In the genomic region with DNA sequence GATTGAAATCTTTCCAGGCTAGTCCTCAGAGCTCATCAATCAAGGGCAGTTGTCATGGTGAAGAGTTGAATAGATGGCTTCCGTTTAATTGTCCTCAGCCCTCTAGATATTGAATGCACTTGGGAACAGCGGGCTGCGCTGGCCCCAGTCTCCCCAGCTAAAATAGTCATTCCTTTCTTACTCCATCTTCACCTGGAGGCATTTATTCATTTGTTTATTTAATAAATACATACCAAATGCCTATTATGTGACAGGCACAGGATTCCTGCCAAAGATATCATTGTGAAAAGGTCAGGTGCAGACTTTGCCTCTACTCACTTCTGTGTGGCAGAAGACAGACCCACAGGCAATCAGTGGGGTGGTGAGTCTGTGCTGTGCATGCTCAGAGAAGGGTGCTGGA, we compare ENCODE assay signal across 23 cellular contexts.
"Had no signal": no experiment of that assay in that cellular context is flagged by ENCODE, and none has a peak within 500 bp of the region (broad histone marks: within the 10 kb centered on the region; RNA-seq: fewer than 3 reads in every experiment).

No MANE protein-coding gene starts in this region.

- DNase-seq: activated CD4-positive, alpha-beta T cell treated with anti-CD3 and anti-CD28 coated beads for 48 hours; activated CD4-positive, alpha-beta T cell treated with anti-CD3 and anti-CD28 coated beads, Interleukin-2, amount 50 U/mL, for 48 hours; activated CD8-positive, alpha-beta memory T cell treated with anti-CD3 and anti-CD28 coated beads for 24 hours; activated effector memory CD4-positive, alpha-beta T cell treated with Interleukin-2 at 50 U/mL for 16 hours; activated naive CD4-positive, alpha-beta T cell treated with Interleukin-2 at 50 U/mL for 16 hours; anterior cingulate cortex; endodermal cell; foreskin fibroblast; head of caudate nucleus; hippocampal formation; left cardiac atrium; left ventricle myocardium superior; naive thymus-derived CD4-positive, alpha-beta T cell; ovary; right lobe of liver; stimulated activated CD4-positive, alpha-beta T cell treated with anti-CD3 and anti-CD28 coated beads, Interleukin-4, amount 100 ng/mL, for 1 hour; stimulated activated naive CD8-positive, alpha-beta T cell treated with anti-CD3 and anti-CD28 coated beads, Interleukin-15, Interleukin-2, amounts not matched to agents 100 U/mL and 50 U/mL, for 24 hours; upper lobe of left lung; WERI-Rb-1 had no signal

- ATAC-seq: activated CD4-positive, CD25-positive, alpha-beta regulatory T cell treated with anti-CD3 and anti-CD28 coated beads, Interleukin-2, amount 50 U/mL, for 24 hours; esophagus mucosa; left cardiac atrium; left ventricle myocardium superior; naive thymus-derived CD4-positive, alpha-beta T cell; right lobe of liver; stimulated activated naive CD8-positive, alpha-beta T cell treated with anti-CD3 and anti-CD28 coated beads, Interleukin-15, Interleukin-2, amounts not matched to agents 100 U/mL and 50 U/mL, for 24 hours had no signal

- H3K27ac ChIP-seq: ovary, right lobe of liver, thoracic aorta, upper lobe of left lung, vagina, WERI-Rb-1 had no signal

- H3K36me3 ChIP-seq: ovary, right lobe of liver, thoracic aorta, upper lobe of left lung, vagina, WERI-Rb-1 had no signal

- H3K27me3 ChIP-seq: ovary, right lobe of liver, upper lobe of left lung, vagina had no signal

- H3K9me3 ChIP-seq: ovary, right lobe of liver, vagina had no signal

- H3K4me1 ChIP-seq: right lobe of liver, upper lobe of left lung, vagina had no signal

- H3K4me3 ChIP-seq: ovary, right lobe of liver, thoracic aorta, upper lobe of left lung, vagina had no signal
